23 cellular contexts compared by ENCODE assay signal in genomic region chr20:44833437-44833836, GRCh38. TPM values are rescaled to one million over a fixed set of nuclear protein-coding genes. Genes with fewer than 3 reads are reported as not detected.
"Had no signal": no experiment of that assay in that cellular context is flagged by ENCODE, and none has a peak within 500 bp of the region (broad histone marks: within the 10 kb centered on the region; RNA-seq: fewer than 3 reads in every experiment).

No MANE protein-coding gene starts in this region.

- H3K4me3 Mint-ChIP-seq: naive B cell; natural killer cell; nephron progenitor cell; stimulated activated naive B cell treated with anti-CD40 and anti-IgM and Interleukin-4, amounts not matched to agents 10 μg/mL and 1 μg/mL and 100 μg/mL, for 72 hours had no signal

- H2AFZ ChIP-seq: hepatocyte had no signal

- H3K4me1 Mint-ChIP-seq: naive B cell; natural killer cell; stimulated activated naive B cell treated with anti-CD40 and anti-IgM and Interleukin-4, amounts not matched to agents 10 μg/mL and 1 μg/mL and 100 μg/mL, for 72 hours had no signal

- H3K36me3 ChIP-seq: heart right ventricle, left ventricle myocardium inferior, ovary, prostate gland, stomach, tibial artery, upper lobe of right lung had no signal

- H3K9me3 Mint-ChIP-seq: natural killer cell had no signal

- H3K27ac ChIP-seq: heart right ventricle, hepatocyte, left ventricle myocardium inferior, ovary, prostate gland, skin epidermis, stomach, testis, tibial artery, upper lobe of right lung had no signal

- H3K4me1 ChIP-seq: heart right ventricle, left ventricle myocardium inferior, prostate gland, stomach, testis, tibial artery, upper lobe of right lung had no signal

- H3K79me2 ChIP-seq: hepatocyte had no signal

- ATAC-seq: natural killer cell; right cardiac atrium; sciatic nerve; stimulated activated naive B cell treated with anti-CD40 and anti-IgM and Interleukin-4, amounts not matched to agents 10 μg/mL and 1 μg/mL and 100 μg/mL, for 72 hours; stimulated activated naive CD8-positive, alpha-beta T cell treated with anti-CD3 and anti-CD28 coated beads, Interleukin-15, Interleukin-2, amounts not matched to agents 100 U/mL and 50 U/mL, for 24 hours; upper lobe of right lung had no signal

- H3K27ac Mint-ChIP-seq: naive B cell; natural killer cell; nephron progenitor cell; stimulated activated naive B cell treated with anti-CD40 and anti-IgM and Interleukin-4, amounts not matched to agents 10 μg/mL and 1 μg/mL and 100 μg/mL, for 72 hours had no signal

- H3K9me3 ChIP-seq: ovary, prostate gland, testis, upper lobe of right lung had no signal

- H3K36me3 Mint-ChIP-seq: natural killer cell; stimulated activated naive B cell treated with anti-CD40 and anti-IgM and Interleukin-4, amounts not matched to agents 10 μg/mL and 1 μg/mL and 100 μg/mL, for 72 hours had no signal

- H3K27me3 ChIP-seq: hepatocyte, ovary, testis had no signal

- DNase-seq: heart right ventricle; left ventricle myocardium inferior; naive B cell; natural killer cell; ovary; right cardiac atrium; stimulated activated CD4-positive, alpha-beta T cell treated with anti-CD3 and anti-CD28 coated beads, Interleukin-12 subunit alpha, Interleukin-12 subunit beta, amount 100 ng/mL, for 4 hours; stimulated activated CD4-positive, alpha-beta T cell treated with anti-CD3 and anti-CD28 coated beads, Interleukin-15, amount 100 ng/mL, for 24 hours; stimulated activated CD4-positive, alpha-beta T cell treated with anti-CD3 and anti-CD28 coated beads, Interleukin-2, amount 100 ng/mL, for 24 hours; stimulated activated CD4-positive, alpha-beta T cell treated with anti-CD3 and anti-CD28 coated beads, Interleukin-4, amount 100 ng/mL, for 1 hour; stimulated activated naive B cell treated with anti-CD40 and anti-IgM and Interleukin-4, amounts not matched to agents 10 μg/mL and 1 μg/mL and 100 μg/mL, for 72 hours; stimulated activated naive CD8-positive, alpha-beta T cell treated with anti-CD3 and anti-CD28 coated beads, Interleukin-15, Interleukin-2, amounts not matched to agents 100 U/mL and 50 U/mL, for 24 hours; stomach; testis; tibial artery; upper lobe of right lung had no signal

- H3K4me3 ChIP-seq: heart right ventricle, hepatocyte, left ventricle myocardium inferior, lung, ovary, prostate gland, skin epidermis, stomach, testis, tibial artery, upper lobe of right lung had no signal

- H3K4me2 ChIP-seq: hepatocyte had no signal

RNA-seq across cellular contexts. Expression of gene RIMS4, which starts 23.1 kb away (rescaled TPM):
- total RNA-seq: kidney epithelial cell, natural killer cell had no signal
